ENCODE assay signal across 15 cellular contexts in the genomic region with DNA sequence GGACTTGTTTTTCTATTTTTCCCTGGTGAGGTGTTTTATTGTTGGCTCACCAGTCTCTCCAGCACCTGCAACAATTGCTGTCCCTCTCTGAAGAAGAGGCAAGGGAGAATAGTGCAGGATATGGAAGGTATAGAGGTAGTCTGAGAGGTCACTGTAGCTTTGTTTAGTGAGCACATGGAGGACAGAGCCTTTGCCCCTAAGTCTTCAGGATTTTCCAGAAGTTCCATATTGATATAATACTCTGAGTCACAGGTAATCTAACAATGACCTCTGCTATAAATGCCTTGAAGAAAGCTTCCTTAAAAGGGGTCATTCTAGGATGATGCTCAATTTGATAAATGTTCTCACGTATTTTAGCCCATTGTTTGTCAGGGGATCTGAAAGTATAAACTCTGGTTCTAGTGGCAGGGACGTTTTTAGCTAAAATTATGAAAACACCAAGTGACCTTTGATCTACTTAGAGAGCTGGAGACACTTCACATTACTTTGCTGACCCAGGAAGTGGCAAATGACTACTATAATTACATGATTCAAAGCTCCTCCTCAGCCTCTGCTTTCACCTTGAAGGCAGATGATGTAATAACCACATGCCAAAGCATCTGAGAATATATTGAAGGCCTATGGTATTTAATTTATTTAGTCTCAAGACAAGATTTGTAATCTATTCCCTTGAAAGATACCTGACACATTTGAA.
DNase-seq lines count a peak whose midpoint lies in the region; ATAC-seq lines count a peak whose summit lies in the region.
"Had no signal": no experiment of that assay in that cellular context is flagged by ENCODE, and none has a peak within 500 bp of the region (broad histone marks: within the 10 kb centered on the region; RNA-seq: fewer than 3 reads in every experiment).

No MANE protein-coding gene starts in this region.

- peak; percentile 76 for ATAC-seq in HG02885 (IDR thresholded peaks at IDR 0.05; ENCODE audit: poor library complexity, unreplicated experiment)
- ATAC-seq: heart right ventricle; stimulated activated naive CD8-positive, alpha-beta T cell treated with anti-CD3 and anti-CD28 coated beads, Interleukin-15, Interleukin-2, amounts not matched to agents 100 U/mL and 50 U/mL, for 24 hours; WTC11 had no signal

- in situ Hi-C loops in G401 (cut with HindIII; ENCODE audit: low sequenced_read_pairs): no loop called here

- DNase-seq in G401 (ENCODE audit: low spot score) (peak; percentile 47), RKO (ENCODE audit: low spot score) (peak; percentile 55), iris pigment epithelial cell (ENCODE audit: low read depth) (peak; percentile 13), SKM-1 (lab: John Stamatoyannopoulos, UW; ENCODE audit: unreplicated experiment) (no peak), 8988T (no peak), NCI-H510A (lab: John Stamatoyannopoulos, UW) (no peak)
- no peak for DNase-seq in activated CD4-positive, CD25-positive, alpha-beta regulatory T cell (lab: John Stamatoyannopoulos, UW)
- DNase-seq: AML-193; central memory CD4-positive, alpha-beta T cell; heart right ventricle; NCI-H187; stimulated activated naive CD8-positive, alpha-beta T cell treated with anti-CD3 and anti-CD28 coated beads, Interleukin-15, Interleukin-2, amounts not matched to agents 100 U/mL and 50 U/mL, for 24 hours; SW 1271 had no signal

Comparison
In these comparisons a context has a peak if more than half of its experiments do, and no peak if none do; other contexts are left out.
1. DNase-seq: peak in G401 (single experiment), RKO (single experiment) and iris pigment epithelial cell (single experiment); none in activated CD4-positive, CD25-positive, alpha-beta regulatory T cell (0 of 4), SKM-1 (single experiment), 8988T (single experiment) and NCI-H510A (single experiment).